ENCODE assay signal across 1 cellular context in the genomic region with DNA sequence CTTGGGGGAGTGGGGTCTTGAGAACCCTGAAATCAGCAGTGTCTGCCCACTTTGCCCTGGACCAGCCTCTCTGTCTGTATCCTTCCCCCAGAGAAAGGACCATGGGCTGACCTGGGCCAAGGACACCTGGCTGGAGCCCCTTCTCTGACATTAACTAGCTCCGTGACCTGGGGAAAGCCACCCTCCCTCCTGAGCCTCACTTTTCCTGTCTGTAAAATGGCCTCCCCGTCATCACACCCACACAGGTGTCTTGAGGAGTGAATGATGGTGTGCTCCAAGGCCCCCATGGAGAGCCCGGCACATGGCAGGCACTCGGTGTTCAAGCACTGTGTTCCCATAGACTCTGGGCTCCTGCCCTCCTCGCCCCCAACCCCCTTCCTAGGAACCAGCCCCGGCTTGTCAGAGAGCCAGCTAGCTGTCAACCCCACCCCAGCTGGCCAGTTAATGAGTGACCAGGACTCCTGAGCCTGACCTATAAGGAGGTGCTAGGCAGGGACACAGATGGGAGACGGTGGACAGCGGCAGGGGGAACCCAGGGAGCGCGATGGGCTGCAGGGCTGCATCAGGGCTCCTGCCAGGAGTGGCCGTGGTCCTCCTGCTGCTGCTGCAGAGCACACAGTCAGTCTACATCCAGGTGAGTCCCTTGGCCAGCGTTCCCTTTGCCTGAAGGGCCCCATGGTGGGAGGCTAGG.
TF ChIP-seq lines count a peak whose summit lies in the region.

GUCA2B (plus strand) TSS at position 504 of the 691 bp plus-strand sequence; CDS start at position 545, 41 bp downstream.

TF ChIP-seq in HepG2, 621 proteins besides CTCF, POLR2A, EP300 and RAD21:
- TF ChIP-seq HNF1B (CRISPR knock-in tag; IDR thresholded peaks at IDR 0.05) (0 out of 2 replicates have a peak, but pooled peaks have one; percentile 46), HOXA7 (CRISPR knock-in tag; IDR thresholded peaks at IDR 0.05) (no peak), ZNF687 (CRISPR knock-in tag; IDR thresholded peaks at IDR 0.05) (peak; percentile 13; the same call in 1 of the 2 replicates), ZNF629 (CRISPR knock-in tag; conservative IDR thresholded peaks at IDR 0.05) (peak; percentile 55), MIER3 (CRISPR knock-in tag; IDR thresholded peaks at IDR 0.05; ENCODE audit: borderline replicate concordance) (no peak), SAP130 (CRISPR knock-in tag; IDR thresholded peaks at IDR 0.05; ENCODE audit: low read depth) (peak; percentile 38; the same call in 1 of the 2 replicates), TFAP4 (IDR thresholded peaks at IDR 0.05; ENCODE audit: borderline replicate concordance, low read depth) (peak; percentile 57; the same call in 1 of the 2 replicates), ZNF441 (CRISPR knock-in tag; IDR thresholded peaks at IDR 0.05; ENCODE audit: borderline replicate concordance) (no peak)
- TF ChIP-seq, protein P1, sequence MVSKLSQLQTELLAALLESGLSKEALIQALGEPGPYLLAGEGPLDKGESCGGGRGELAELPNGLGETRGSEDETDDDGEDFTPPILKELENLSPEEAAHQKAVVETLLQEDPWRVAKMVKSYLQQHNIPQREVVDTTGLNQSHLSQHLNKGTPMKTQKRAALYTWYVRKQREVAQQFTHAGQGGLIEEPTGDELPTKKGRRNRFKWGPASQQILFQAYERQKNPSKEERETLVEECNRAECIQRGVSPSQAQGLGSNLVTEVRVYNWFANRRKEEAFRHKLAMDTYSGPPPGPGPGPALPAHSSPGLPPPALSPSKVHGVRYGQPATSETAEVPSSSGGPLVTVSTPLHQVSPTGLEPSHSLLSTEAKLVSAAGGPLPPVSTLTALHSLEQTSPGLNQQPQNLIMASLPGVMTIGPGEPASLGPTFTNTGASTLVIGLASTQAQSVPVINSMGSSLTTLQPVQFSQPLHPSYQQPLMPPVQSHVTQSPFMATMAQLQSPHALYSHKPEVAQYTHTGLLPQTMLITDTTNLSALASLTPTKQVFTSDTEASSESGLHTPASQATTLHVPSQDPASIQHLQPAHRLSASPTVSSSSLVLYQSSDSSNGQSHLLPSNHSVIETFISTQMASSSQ (IDR thresholded peaks at IDR 0.05; ENCODE audit: low read depth) = peak; percentile 38; the same call in 1 of the 2 replicates
- TF ChIP-seq, protein P1 (CRISPR knock-in tag; IDR thresholded peaks at IDR 0.05; ENCODE audit: borderline replicate concordance) = peak; percentile 63; the same call in 1 of the 2 replicates
- TF ChIP-seq, protein P2, sequence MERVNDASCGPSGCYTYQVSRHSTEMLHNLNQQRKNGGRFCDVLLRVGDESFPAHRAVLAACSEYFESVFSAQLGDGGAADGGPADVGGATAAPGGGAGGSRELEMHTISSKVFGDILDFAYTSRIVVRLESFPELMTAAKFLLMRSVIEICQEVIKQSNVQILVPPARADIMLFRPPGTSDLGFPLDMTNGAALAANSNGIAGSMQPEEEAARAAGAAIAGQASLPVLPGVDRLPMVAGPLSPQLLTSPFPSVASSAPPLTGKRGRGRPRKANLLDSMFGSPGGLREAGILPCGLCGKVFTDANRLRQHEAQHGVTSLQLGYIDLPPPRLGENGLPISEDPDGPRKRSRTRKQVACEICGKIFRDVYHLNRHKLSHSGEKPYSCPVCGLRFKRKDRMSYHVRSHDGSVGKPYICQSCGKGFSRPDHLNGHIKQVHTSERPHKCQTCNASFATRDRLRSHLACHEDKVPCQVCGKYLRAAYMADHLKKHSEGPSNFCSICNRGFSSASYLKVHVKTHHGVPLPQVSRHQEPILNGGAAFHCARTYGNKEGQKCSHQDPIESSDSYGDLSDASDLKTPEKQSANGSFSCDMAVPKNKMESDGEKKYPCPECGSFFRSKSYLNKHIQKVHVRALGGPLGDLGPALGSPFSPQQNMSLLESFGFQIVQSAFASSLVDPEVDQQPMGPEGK (CRISPR knock-in tag; IDR thresholded peaks at IDR 0.05) = 0 out of 2 replicates have a peak, but pooled peaks have one; percentile 9
TF ChIP-seq in HepG2: peak in this region for 7.
